ENCODE assay signal across 22 cellular contexts in the genomic region with DNA sequence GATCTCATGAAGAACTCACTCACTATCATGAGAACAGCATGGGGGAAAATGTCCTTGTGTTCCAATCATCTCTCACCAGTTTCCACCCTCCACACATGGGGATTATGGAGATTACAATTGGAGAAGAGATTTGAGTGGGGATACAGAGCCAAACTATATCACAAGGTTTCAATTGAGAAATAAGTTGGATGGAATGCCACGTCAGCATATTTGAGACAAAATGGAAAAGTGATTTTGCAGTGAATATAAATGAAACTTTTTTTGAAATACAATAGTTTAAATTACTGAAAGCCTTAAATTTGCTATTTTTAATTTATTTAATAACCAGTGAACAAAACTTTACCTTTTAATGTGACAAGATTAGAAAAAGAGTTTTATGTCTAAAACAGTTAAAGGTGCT.
DNase-seq lines count a peak whose midpoint lies in the region; ATAC-seq, FAIRE-seq and TF ChIP-seq lines count a peak whose summit lies in the region.
"Had no signal": no experiment of that assay in that cellular context is flagged by ENCODE, and none has a peak within 500 bp of the region (broad histone marks: within the 10 kb centered on the region; RNA-seq: fewer than 3 reads in every experiment).

No MANE protein-coding gene starts in this region.

- H4K91ac ChIP-seq in IMR-90 (ENCODE audit: insufficient read depth, low read depth, low read length) = no peak overlapping the region

- no peak for FAIRE-seq in HepG2 (lab: Jason Lieb, UNC)
- peak; percentile 93 for FAIRE-seq in colon (lab: Jason Lieb, UNC)
- FAIRE-seq: D721Med, G401.6, GM12891, GM19239 had no signal

- H3K4ac ChIP-seq in IMR-90 (ENCODE audit: low read depth, low read length) = no peak overlapping the region

- no peak for ATAC-seq in HepG2
- ATAC-seq in right lobe of liver = no peak
- no peak for ATAC-seq in IMR-90 (ENCODE audit: low read depth)
- ATAC-seq in activated naive CD4-positive, alpha-beta T cell treated with anti-CD3 and anti-CD28 coated beads, Interleukin-2, amount 50 U/mL, for 72 hours = no peak
- ATAC-seq: CD8-positive, alpha-beta T cell had no signal

- H3K4me1 ChIP-seq in HepG2 (ENCODE audit: insufficient read depth, low read length) (no peaks in the 10 kb centered on the region), right lobe of liver (no peaks in the 10 kb centered on the region), IMR-90 (ENCODE audit: control insufficient read depth, insufficient read depth, low read length) (no peaks in the 10 kb centered on the region), esophagus muscularis mucosa (no peaks in the 10 kb centered on the region)
- H3K4me1 ChIP-seq: BLaER1 treated with 17β-estradiol and CSF1 and Interleukin-3, amounts not matched to agents 10 nM and 100 nM; Caco-2 had no signal

- 0% methylated on average over 1 of the region's 1 CpG for WGBS in HepG2 (ENCODE audit: low lambda C conversion rate)
- 26% methylated on average over 1 of the region's 1 CpG for WGBS in right lobe of liver (ENCODE audit: insufficient coverage, low coverage, low lambda C conversion rate, missing lambda C conversion rate)
- WGBS in IMR-90 (ENCODE audit: extremely low coverage in 2 of 2, insufficient read length in 1 of 2), 2 experiments = no CpG with 5 or more reads among the region's 1 CpG
- 55% methylated on average over 1 of the region's 1 CpG for WGBS in esophagus muscularis mucosa

- no peak overlapping the region for H2BK20ac ChIP-seq in IMR-90 (ENCODE audit: low read depth, low read length)

- H3K4me2 ChIP-seq in HepG2 (ENCODE audit: low read depth, low read length) (no peak overlapping the region), IMR-90 (ENCODE audit: low read depth, low read length) (no peak overlapping the region)
- H3K4me2 ChIP-seq: BLaER1 treated with 17β-estradiol and CSF1 and Interleukin-3, amounts not matched to agents 10 nM and 100 nM had no signal

- no peak overlapping the region for H3K27ac Mint-ChIP-seq in activated naive CD4-positive, alpha-beta T cell treated with anti-CD3 and anti-CD28 coated beads, Interleukin-2, amount 50 U/mL, for 72 hours
- H3K27ac Mint-ChIP-seq: B cell; CD4-positive, alpha-beta T cell; CD8-positive, alpha-beta T cell had no signal

- H3K9me3 ChIP-seq in HepG2 (ENCODE audit: low read length) (peaks cover 10% of the 10 kb centered on the region), right lobe of liver (no peaks in the 10 kb centered on the region), IMR-90 (ENCODE audit: control insufficient read depth, insufficient read depth, low read length) (no peaks in the 10 kb centered on the region), esophagus muscularis mucosa (no peaks in the 10 kb centered on the region)
- H3K9me3 ChIP-seq: Caco-2 had no signal

- H3K36me3 Mint-ChIP-seq in activated naive CD4-positive, alpha-beta T cell treated with anti-CD3 and anti-CD28 coated beads, Interleukin-2, amount 50 U/mL, for 72 hours = no peaks in the 10 kb centered on the region
- H3K36me3 Mint-ChIP-seq: CD8-positive, alpha-beta T cell had no signal

- intact Hi-C loops in HepG2 (cut with micrococcal nuclease; ENCODE audit: unreplicated experiment) (no loop called here), right lobe of liver (cut with DNase I) (no loop called here), IMR-90 (cut with micrococcal nuclease) (no loop called here), esophagus muscularis mucosa (cut with DNase I) (no loop called here)

- no peak overlapping the region for H2BK5ac ChIP-seq in IMR-90 (ENCODE audit: low read depth, low read length, poor library complexity, severe bottlenecking)

- H2AK9ac ChIP-seq in IMR-90 (replicated peaks; ENCODE audit: low read depth, low read length, poor library complexity) = no peak overlapping the region

- no peak overlapping the region for H2BK120ac ChIP-seq in IMR-90 (ENCODE audit: low read depth, low read length)

- no peak for DNase-seq in HepG2 (ENCODE audit: low spot score)
- DNase-seq in right lobe of liver = no peak
- no peak for DNase-seq in IMR-90
- no peak for DNase-seq in activated naive CD4-positive, alpha-beta T cell treated with anti-CD3 and anti-CD28 coated beads, Interleukin-2, amount 50 U/mL, for 72 hours (ENCODE audit: low spot score in 2 of 2)
- DNase-seq in stimulated activated CD8-positive, alpha-beta memory T cell treated with anti-CD3 and anti-CD28 coated beads, Interleukin-4, amount 100 ng/mL, for 48 hours = no peak
- DNase-seq in esophagus muscularis mucosa (ENCODE audit: extremely low spot score) = no peak
- DNase-seq: 8988T; AML-193; Caco-2; Calu3; CD4-positive, alpha-beta T cell; CD8-positive, alpha-beta T cell; DMS79 treated with DMSO at 0.1 percent for 48 hours; GF-D8 had no signal

- BruUV-seq in HepG2 (replicated peaks; lab: Mats Ljungman, UMichigan) (no TSS peak), IMR-90 (replicated peaks; lab: Mats Ljungman, UMichigan) (no TSS peak)

- no peak overlapping the region for H4K8ac ChIP-seq in IMR-90 (ENCODE audit: low read depth in 2 of 2, low read length in 2 of 2)

- H3K79me1 ChIP-seq in IMR-90 (ENCODE audit: low read depth in 1 of 2, low read length in 2 of 2) = no peaks in the 10 kb centered on the region

- CTCF ChIA-PET in HepG2 (lab: Yijun Ruan, JAX; ENCODE audit: low intra/inter-chr PET ratio, low total read pairs) (no interaction called here), IMR-90 (lab: Yijun Ruan, JAX) (no interaction called here)

- no peak for TF ChIP-seq POLR2A in HepG2 (IDR thresholded peaks at IDR 0.05; ENCODE audit: insufficient read depth in 1 of 2, low read depth in 2 of 2, low read length in 2 of 2)
- TF ChIP-seq POLR2A in right lobe of liver (IDR thresholded peaks at IDR 0.05) = no peak
- no peak for TF ChIP-seq POLR2A in IMR-90 (IDR thresholded peaks at IDR 0.05; ENCODE audit: low read depth, low read length)
- TF ChIP-seq POLR2A in esophagus muscularis mucosa (IDR thresholded peaks at IDR 0.05; ENCODE audit: low read depth) = no peak

- no peak for TF ChIP-seq EP300 in HepG2 (IDR thresholded peaks at IDR 0.05; ENCODE audit: low read depth in 2 of 2, low read length in 2 of 2)
- no peak for TF ChIP-seq EP300 in HepG2 (CRISPR knock-in tag; IDR thresholded peaks at IDR 0.05; ENCODE audit: borderline replicate concordance)
- TF ChIP-seq EP300 in esophagus muscularis mucosa (IDR thresholded peaks at IDR 0.05) = no peak

- H3K79me2 ChIP-seq in HepG2 (ENCODE audit: insufficient read depth, low read length) = no peaks in the 10 kb centered on the region

- dilution Hi-C loops in IMR-90 (cut with HindIII; ENCODE audit: low sequenced_read_pairs, unreplicated experiment) = no loop called here

- no peak for TF ChIP-seq RAD21 in HepG2 (CRISPR knock-in tag; IDR thresholded peaks at IDR 0.05)
- no peak for TF ChIP-seq RAD21 in IMR-90 (IDR thresholded peaks at IDR 0.05; ENCODE audit: low read length)

- H3K9me1 ChIP-seq in IMR-90 (ENCODE audit: insufficient read depth, low read length) = no peaks in the 10 kb centered on the region

- POLR2A ChIA-PET in HepG2 (lab: Yijun Ruan, JAX) = no interaction called here
- POLR2A ChIA-PET in IMR-90 (lab: Charles Lee; ENCODE audit: unreplicated experiment) = no interaction called here

- no peak overlapping the region for H4K5ac ChIP-seq in IMR-90 (ENCODE audit: low read depth, low read length)

- no peak overlapping the region for H2AK5ac ChIP-seq in IMR-90 (ENCODE audit: low read depth, low read length)

- H3K56ac ChIP-seq in IMR-90 (ENCODE audit: extremely low read depth, insufficient read depth, low read length) = no peak overlapping the region

- no peaks in the 10 kb centered on the region for H3K27me3 ChIP-seq in HepG2 (ENCODE audit: control insufficient read depth in 1 of 2, insufficient read depth in 2 of 2, low read length in 2 of 2)
- no peaks in the 10 kb centered on the region for H3K27me3 ChIP-seq in right lobe of liver
- H3K27me3 ChIP-seq in IMR-90 (ENCODE audit: control insufficient read depth, insufficient read depth, low read length) = no peaks in the 10 kb centered on the region
- no peaks in the 10 kb centered on the region for H3K27me3 ChIP-seq in esophagus muscularis mucosa

- in situ Hi-C loops in HepG2 (cut with HindIII; ENCODE audit: extremely low pct_ligation_motif_present, low pct_unique_long_range_greater_than_20kb) = no loop called here
- in situ Hi-C loops in IMR-90 (cut with MboI; ENCODE audit: low sequenced_read_pairs) = no loop called here

- H3K18ac ChIP-seq in IMR-90 (ENCODE audit: low read depth, low read length) = no peak overlapping the region

- H4K20me1 ChIP-seq in HepG2 (ENCODE audit: insufficient read depth, low read length) = no peaks in the 10 kb centered on the region
- H4K20me1 ChIP-seq in IMR-90 (ENCODE audit: insufficient read depth, low read length) = no peaks in the 10 kb centered on the region
- H4K20me1 ChIP-seq: BLaER1 treated with 17β-estradiol and CSF1 and Interleukin-3, amounts not matched to agents 10 nM and 100 nM had no signal

- no peak overlapping the region for H3K14ac ChIP-seq in IMR-90 (replicated peaks; ENCODE audit: low read depth, low read length)

- no peak overlapping the region for H2AFZ ChIP-seq in HepG2 (ENCODE audit: low read length)
- H2AFZ ChIP-seq in IMR-90 (replicated peaks; ENCODE audit: low read length, poor library complexity) = no peak overlapping the region

- H3K9ac ChIP-seq in HepG2 (ENCODE audit: insufficient read depth, low read depth, low read length) = no peak overlapping the region
- H3K9ac ChIP-seq in IMR-90 (ENCODE audit: low read depth, low read length) = no peak overlapping the region
- H3K9ac ChIP-seq: BLaER1 treated with 17β-estradiol and CSF1 and Interleukin-3, amounts not matched to agents 10 nM and 100 nM had no signal

- no peak for TF ChIP-seq CTCF in HepG2 (CRISPR knock-in tag; IDR thresholded peaks at IDR 0.05)
- TF ChIP-seq CTCF in right lobe of liver (IDR thresholded peaks at IDR 0.05) = no peak
- TF ChIP-seq CTCF in IMR-90 (conservative IDR thresholded peaks at IDR 0.05; ENCODE audit: low read depth, low read length) = no peak
- no peak for TF ChIP-seq CTCF in esophagus muscularis mucosa (IDR thresholded peaks at IDR 0.05)

- no peak overlapping the region for H3K23ac ChIP-seq in IMR-90 (ENCODE audit: low read depth, low read length)

- H3K9me3 Mint-ChIP-seq in activated naive CD4-positive, alpha-beta T cell treated with anti-CD3 and anti-CD28 coated beads, Interleukin-2, amount 50 U/mL, for 72 hours = no peaks in the 10 kb centered on the region
- H3K9me3 Mint-ChIP-seq: CD8-positive, alpha-beta T cell had no signal

- H3K27ac ChIP-seq in HepG2 (ENCODE audit: extremely low read length, insufficient read depth, low read length) = no peak overlapping the region
- H3K27ac ChIP-seq in right lobe of liver = no peak overlapping the region
- no peak overlapping the region for H3K27ac ChIP-seq in IMR-90 (ENCODE audit: insufficient read depth, low read length)
- no peak overlapping the region for H3K27ac ChIP-seq in esophagus muscularis mucosa (replicated peaks in 1 of 4)
- H3K27ac ChIP-seq: BLaER1 treated with 17β-estradiol and CSF1 and Interleukin-3, amounts not matched to agents 10 nM and 100 nM; C4-2B had no signal

- H3K4me3 ChIP-seq in HepG2 (replicated peaks in 1 of 3; ENCODE audit: insufficient read depth in 1 of 3, low read depth in 2 of 3, low read length in 3 of 3) (no peak overlapping the region), right lobe of liver (no peak overlapping the region), IMR-90 (ENCODE audit: insufficient read depth, low read depth, low read length) (no peak overlapping the region), esophagus muscularis mucosa (no peak overlapping the region)
- H3K4me3 ChIP-seq: BLaER1 treated with 17β-estradiol and CSF1 and Interleukin-3, amounts not matched to agents 10 nM and 100 nM had no signal

- H3K36me3 ChIP-seq in HepG2 (replicated peaks in 1 of 2; ENCODE audit: control insufficient read depth in 1 of 2, insufficient read depth in 2 of 2, low read length in 2 of 2) (no peaks in the 10 kb centered on the region), right lobe of liver (no peaks in the 10 kb centered on the region), IMR-90 (ENCODE audit: control insufficient read depth, insufficient read depth, low read length) (no peaks in the 10 kb centered on the region), esophagus muscularis mucosa (no peaks in the 10 kb centered on the region)
- H3K36me3 ChIP-seq: BLaER1 treated with 17β-estradiol and CSF1 and Interleukin-3, amounts not matched to agents 10 nM and 100 nM had no signal

- H2BK15ac ChIP-seq in IMR-90 (ENCODE audit: low read depth, low read length) = no peak overlapping the region
